35 cellular contexts compared by ENCODE assay signal in the genomic region with DNA sequence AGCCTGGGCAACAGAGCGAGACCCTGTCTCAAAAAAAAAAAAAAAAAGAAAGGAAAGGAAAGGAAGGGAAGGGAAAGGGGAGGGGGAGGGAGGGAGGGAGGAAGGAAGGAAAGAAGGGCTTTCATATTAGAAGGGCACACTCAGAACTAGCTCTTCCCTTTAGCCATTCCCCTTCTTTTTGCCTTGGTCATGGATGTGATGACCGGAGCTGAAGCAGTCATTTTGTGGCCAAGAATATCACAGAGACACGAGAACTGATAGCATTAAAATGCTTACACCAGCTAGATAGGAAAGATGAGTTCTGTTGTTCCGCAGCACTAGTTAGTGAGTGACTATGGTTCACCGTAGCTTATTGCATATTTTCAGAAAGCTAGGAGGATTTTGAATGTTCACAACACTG.
"Had no signal": no experiment of that assay in that cellular context is flagged by ENCODE, and none has a peak within 500 bp of the region (broad histone marks: within the 10 kb centered on the region; RNA-seq: fewer than 3 reads in every experiment).

No MANE protein-coding gene starts in this region.

- DNase-seq: Karpas-422, Kasumi-1, MG63, MM.1S, MV-4-11, NCI-H1048, NCI-H1092, NCI-H1092 treated with DMSO at 0.1 percent for 48 hours, NCI-H1105, NCI-H1105 treated with DMSO at 0.1 percent for 48 hours, NCI-H1417, NCI-H1417 treated with DMSO at 0.1 percent for 48 hours, NCI-H1436, NCI-H1436 treated with DMSO at 0.1 percent for 48 hours, NCI-H146, NCI-H1694, NCI-H1694 treated with DMSO at 0.1 percent for 48 hours, NCI-H187, NCI-H187 treated with DMSO at 0.1 percent for 48 hours, NCI-H1930, NCI-H2029, NCI-H2029 treated with DMSO at 0.1 percent for 48 hours, NCI-H2081, NCI-H2081 treated with DMSO at 0.1 percent for 48 hours, NCI-H2107, NCI-H2171, NCI-H2171 treated with DMSO at 0.1 percent for 48 hours, NCI-H2227 treated with DMSO at 0.1 percent for 48 hours, NCI-H226, NCI-H345, NCI-H446, NCI-H446 treated with DMSO at 0.1 percent for 48 hours, NCI-H510A, NCI-H510A treated with DMSO at 0.1 percent for 48 hours, NCI-H524 had no signal

- H3K27me3 ChIP-seq: MG63 had no signal

- H3K4me3 ChIP-seq: MG63 had no signal

- H3K9me3 ChIP-seq: MG63 had no signal

- H3K36me3 ChIP-seq: MG63 had no signal
